Comparison of ENCODE assay signal across 28 cellular contexts in the genomic region with DNA sequence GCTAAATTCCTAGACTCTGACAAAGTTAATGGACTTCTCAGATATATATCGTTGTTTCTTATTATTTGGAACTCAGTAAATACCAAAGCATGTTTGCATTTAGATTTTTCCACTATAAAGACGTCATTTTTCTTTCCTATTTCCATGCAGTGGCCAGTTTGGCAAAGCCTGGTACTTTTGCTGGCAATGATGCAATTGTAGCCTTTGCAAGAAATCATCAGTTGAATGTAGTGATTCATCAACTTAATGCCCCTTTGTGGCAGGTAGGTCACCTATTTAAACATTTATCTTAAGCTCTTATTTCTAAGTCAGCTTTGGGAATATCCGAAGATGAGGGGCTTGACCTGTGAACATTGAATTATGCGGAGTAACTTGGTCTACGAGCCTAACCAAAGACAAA. TPM values are rescaled to one million over a fixed set of nuclear protein-coding genes. Genes with fewer than 3 reads are reported as not detected.
"Had no signal": no experiment of that assay in that cellular context is flagged by ENCODE, and none has a peak within 500 bp of the region (broad histone marks: within the 10 kb centered on the region; RNA-seq: fewer than 3 reads in every experiment).

No MANE protein-coding gene starts in this region.

- H3K4me1 Mint-ChIP-seq: activated naive CD4-positive, alpha-beta T cell treated with anti-CD3 and anti-CD28 coated beads, Interleukin-2, amount 10 ng/mL, durations not matched to agents 7 days and 5 days; nephron progenitor cell had no signal

- H3K4me1 ChIP-seq: heart right ventricle, lower lobe of right lung, tibial artery had no signal

- H3K4me3 Mint-ChIP-seq: activated naive CD4-positive, alpha-beta T cell treated with anti-CD3 and anti-CD28 coated beads, Interleukin-2, amount 10 ng/mL, durations not matched to agents 7 days and 5 days; dendritic cell treated with granulocyte-macrophage colony-stimulating factor and Interleukin-4, amounts not matched to agents 40 ng/mL and 50 ng/mL, for 4 days; nephron progenitor cell; stimulated activated naive CD8-positive, alpha-beta T cell treated with anti-CD3 and anti-CD28 coated beads, Interleukin-15, Interleukin-2, amounts not matched to agents 100 ng/mL and 50 ng/mL, for 24 hours had no signal

- H3K9me3 ChIP-seq: esophagus muscularis mucosa, heart right ventricle, lower lobe of right lung, mucosa of descending colon, right lobe of liver, tibial artery had no signal

- ATAC-seq: heart right ventricle, lower lobe of right lung, mucosa of descending colon had no signal

- DNase-seq: activated CD4-positive, alpha-beta T cell treated with anti-CD3 and anti-CD28 coated beads, Interleukin-2, amount 50 U/mL, for 4 hours; activated CD8-positive, alpha-beta memory T cell treated with anti-CD3 and anti-CD28 coated beads, Interleukin-2, amount 50 U/mL, for 48 hours; activated effector memory CD4-positive, alpha-beta T cell treated with Interleukin-2 at 50 U/mL for 16 hours; activated naive CD4-positive, alpha-beta T cell treated with anti-CD3 and anti-CD28 coated beads, Interleukin-2, amount 10 ng/mL, durations not matched to agents 7 days and 5 days; activated T-cell treated with anti-CD3 and anti-CD28 coated beads, Interleukin-2, amount 50 U/mL, for 48 hours; brain microvascular endothelial cell; caudate nucleus; effector memory CD4-positive, alpha-beta T cell; foreskin fibroblast; heart right ventricle; lower lobe of right lung; mesendoderm; mucosa of descending colon; nephron progenitor cell; stimulated activated CD4-positive, alpha-beta T cell treated with anti-CD3 and anti-CD28 coated beads, Interleukin-1b, Interleukin-23, amount 100 ng/mL, for 48 hours; substantia nigra; T-helper 1 cell; tibial artery had no signal

- H3K27me3 ChIP-seq: brain microvascular endothelial cell, esophagus muscularis mucosa, heart right ventricle, right lobe of liver, tibial artery had no signal

- H3K27ac ChIP-seq: brain microvascular endothelial cell, esophagus muscularis mucosa, heart right ventricle, lower lobe of right lung, right lobe of liver, skin epidermis, tibial artery had no signal

- H3K27ac Mint-ChIP-seq: activated naive CD4-positive, alpha-beta T cell treated with anti-CD3 and anti-CD28 coated beads, Interleukin-2, amount 10 ng/mL, durations not matched to agents 7 days and 5 days; dendritic cell treated with granulocyte-macrophage colony-stimulating factor and Interleukin-4, amounts not matched to agents 40 ng/mL and 50 ng/mL, for 4 days; nephron progenitor cell; stimulated activated naive CD8-positive, alpha-beta T cell treated with anti-CD3 and anti-CD28 coated beads, Interleukin-15, Interleukin-2, amounts not matched to agents 100 ng/mL and 50 ng/mL, for 24 hours had no signal

- FAIRE-seq: TTC549 had no signal

- H3K4me3 ChIP-seq: esophagus muscularis mucosa, heart right ventricle, lower lobe of right lung, mucosa of descending colon, right lobe of liver, skin epidermis, tibial artery had no signal

- H3K27me3 Mint-ChIP-seq: activated naive CD4-positive, alpha-beta T cell treated with anti-CD3 and anti-CD28 coated beads, Interleukin-2, amount 10 ng/mL, durations not matched to agents 7 days and 5 days; dendritic cell treated with granulocyte-macrophage colony-stimulating factor and Interleukin-4, amounts not matched to agents 40 ng/mL and 50 ng/mL, for 4 days; stimulated activated naive CD8-positive, alpha-beta T cell treated with anti-CD3 and anti-CD28 coated beads, Interleukin-15, Interleukin-2, amounts not matched to agents 100 ng/mL and 50 ng/mL, for 24 hours had no signal

- H3K9me3 Mint-ChIP-seq: activated naive CD4-positive, alpha-beta T cell treated with anti-CD3 and anti-CD28 coated beads, Interleukin-2, amount 10 ng/mL, durations not matched to agents 7 days and 5 days; dendritic cell treated with granulocyte-macrophage colony-stimulating factor and Interleukin-4, amounts not matched to agents 40 ng/mL and 50 ng/mL, for 4 days; nephron progenitor cell; stimulated activated naive CD8-positive, alpha-beta T cell treated with anti-CD3 and anti-CD28 coated beads, Interleukin-15, Interleukin-2, amounts not matched to agents 100 ng/mL and 50 ng/mL, for 24 hours had no signal

RNA-seq across cellular contexts. Expression of gene PLA2G2E, which starts 29.2 kb away (rescaled TPM):
- total RNA-seq: activated CD8-positive, alpha-beta memory T cell treated with anti-CD3 and anti-CD28 coated beads for 36 hours; esophagus muscularis mucosa; heart right ventricle; kidney epithelial cell; left lobe of liver; lower lobe of right lung; mucosa of descending colon; right lobe of liver; urinary bladder had no signal
- polyA plus RNA-seq: heart right ventricle, urinary bladder had no signal
